In the genomic region with DNA sequence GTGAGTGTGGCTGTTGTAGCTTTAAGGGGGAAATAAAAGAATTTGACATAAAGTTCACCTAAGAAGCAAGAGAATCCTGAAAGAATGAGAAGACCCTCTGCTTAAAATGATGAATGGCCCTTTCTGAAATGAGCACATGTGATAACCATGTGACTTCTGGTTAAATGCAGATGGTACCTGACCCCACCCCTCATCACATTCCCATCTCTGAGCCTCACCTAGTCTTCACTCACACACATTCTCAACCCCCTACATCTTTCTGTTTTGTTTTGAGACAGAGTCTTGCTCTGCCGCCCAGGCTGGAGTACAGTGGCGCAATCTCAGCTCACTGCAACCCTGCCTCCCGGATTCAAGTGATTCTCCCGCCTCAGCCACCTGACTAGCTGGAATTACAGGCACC, we compare ENCODE assay signal across 17 cellular contexts. TPM values are rescaled to one million over a fixed set of nuclear protein-coding genes. Genes with fewer than 3 reads are reported as not detected.
DNase-seq lines count a peak whose midpoint lies in the region; ATAC-seq and TF ChIP-seq lines count a peak whose summit lies in the region.
"Had no signal": no experiment of that assay in that cellular context is flagged by ENCODE, and none has a peak within 500 bp of the region (broad histone marks: within the 10 kb centered on the region; RNA-seq: fewer than 3 reads in every experiment).

No MANE protein-coding gene starts in this region.

- H3K27me3 Mint-ChIP-seq in activated naive CD8-positive, alpha-beta T cell: no peaks in the 10 kb centered on the region
- H3K27me3 Mint-ChIP-seq in activated naive CD8-positive, alpha-beta T cell treated with anti-CD3 and anti-CD28 coated beads, Interleukin-2, amount 50 U/mL, for 24 hours: no peaks in the 10 kb centered on the region
- no peaks in the 10 kb centered on the region for H3K27me3 Mint-ChIP-seq in activated T-helper 17 cell treated with anti-CD3 and anti-CD28 coated beads, Interleukin-2, amount 50 U/mL, for 72 hours
- H3K27me3 Mint-ChIP-seq in stimulated activated naive B cell treated with anti-CD40 and anti-IgM and Interleukin-4, amounts not matched to agents 10 μg/mL and 1 μg/mL and 100 μg/mL, for 72 hours: no peaks in the 10 kb centered on the region

- H3K9me3 Mint-ChIP-seq in activated naive CD8-positive, alpha-beta T cell (ENCODE audit: low read depth): no peaks in the 10 kb centered on the region
- no peaks in the 10 kb centered on the region for H3K9me3 Mint-ChIP-seq in activated naive CD8-positive, alpha-beta T cell treated with anti-CD3 and anti-CD28 coated beads, Interleukin-2, amount 50 U/mL, for 24 hours
- no peaks in the 10 kb centered on the region for H3K9me3 Mint-ChIP-seq in activated T-helper 17 cell treated with anti-CD3 and anti-CD28 coated beads, Interleukin-2, amount 50 U/mL, for 72 hours
- H3K9me3 Mint-ChIP-seq in stimulated activated naive B cell treated with anti-CD40 and anti-IgM and Interleukin-4, amounts not matched to agents 10 μg/mL and 1 μg/mL and 100 μg/mL, for 72 hours: no peaks in the 10 kb centered on the region
- H3K9me3 Mint-ChIP-seq: GM23338 had no signal

- POLR2A ChIA-PET in PC-9 (lab: Charles Lee; ENCODE audit: unreplicated experiment): interaction anchor here (0.7 kb wide), 1 partner anchor 53 kb away, joined by 3 read pairs; no protein-coding TSS in a partner anchor

- H3K9me2 ChIP-seq in PC-9 (ENCODE audit: insufficient read depth): no peaks in the 10 kb centered on the region

- no peak overlapping the region for H3K4me3 Mint-ChIP-seq in activated naive CD8-positive, alpha-beta T cell
- no peak overlapping the region for H3K4me3 Mint-ChIP-seq in activated naive CD8-positive, alpha-beta T cell treated with anti-CD3 and anti-CD28 coated beads, Interleukin-2, amount 50 U/mL, for 24 hours
- no peak overlapping the region for H3K4me3 Mint-ChIP-seq in activated T-helper 17 cell treated with anti-CD3 and anti-CD28 coated beads, Interleukin-2, amount 50 U/mL, for 72 hours
- no peak overlapping the region for H3K4me3 Mint-ChIP-seq in stimulated activated naive B cell treated with anti-CD40 and anti-IgM and Interleukin-4, amounts not matched to agents 10 μg/mL and 1 μg/mL and 100 μg/mL, for 72 hours
- H3K4me3 Mint-ChIP-seq: GM23338 had no signal

- H3K36me3 Mint-ChIP-seq in activated naive CD8-positive, alpha-beta T cell: peaks cover 4% of the 10 kb centered on the region
- H3K36me3 Mint-ChIP-seq in activated naive CD8-positive, alpha-beta T cell treated with anti-CD3 and anti-CD28 coated beads, Interleukin-2, amount 50 U/mL, for 24 hours (ENCODE audit: low read depth): peaks cover 44% of the 10 kb centered on the region
- H3K36me3 Mint-ChIP-seq in activated T-helper 17 cell treated with anti-CD3 and anti-CD28 coated beads, Interleukin-2, amount 50 U/mL, for 72 hours (ENCODE audit: low read depth): peaks cover 92% of the 10 kb centered on the region
- H3K36me3 Mint-ChIP-seq in stimulated activated naive B cell treated with anti-CD40 and anti-IgM and Interleukin-4, amounts not matched to agents 10 μg/mL and 1 μg/mL and 100 μg/mL, for 72 hours: peaks cover 36 to 59% of the 10 kb centered on the region in 2 donors

- CTCF ChIA-PET in PC-9 (lab: Charles Lee): interaction anchor here (0.6 kb wide), 1 partner anchor 127 kb away, joined by 3 read pairs; no protein-coding TSS in a partner anchor

- H3K27me3 ChIP-seq in PC-9 (ENCODE audit: insufficient read depth, low read depth): no peaks in the 10 kb centered on the region

- H2AFZ ChIP-seq in PC-9: no peak overlapping the region
- H2AFZ ChIP-seq: GM23338 had no signal

- no peak overlapping the region for H3K4me3 ChIP-seq in PC-9
- H3K4me3 ChIP-seq: GM23338, K562 had no signal

- peak overlapping the region; percentile 72 for H3K27ac Mint-ChIP-seq in activated naive CD8-positive, alpha-beta T cell
- no peak overlapping the region for H3K27ac Mint-ChIP-seq in activated naive CD8-positive, alpha-beta T cell treated with anti-CD3 and anti-CD28 coated beads, Interleukin-2, amount 50 U/mL, for 24 hours
- H3K27ac Mint-ChIP-seq in activated T-helper 17 cell treated with anti-CD3 and anti-CD28 coated beads, Interleukin-2, amount 50 U/mL, for 72 hours: peak overlapping the region; percentile 79
- H3K27ac Mint-ChIP-seq in stimulated activated naive B cell treated with anti-CD40 and anti-IgM and Interleukin-4, amounts not matched to agents 10 μg/mL and 1 μg/mL and 100 μg/mL, for 72 hours: peak overlapping the region; percentile 15
- H3K27ac Mint-ChIP-seq: GM23338 had no signal

- H3K36me3 ChIP-seq in PC-9 (ENCODE audit: low read depth): no peaks in the 10 kb centered on the region

- intact Hi-C loops in PC-9 (cut with micrococcal nuclease; ENCODE audit: unreplicated experiment): no loop called here

- peaks cover 4% of the 10 kb centered on the region; the same call in 1 of the 2 replicates for H3K4me1 ChIP-seq in PC-9 (replicated peaks; ENCODE audit: insufficient read depth)

- no peak for ATAC-seq in activated naive CD8-positive, alpha-beta T cell treated with anti-CD3 and anti-CD28 coated beads, Interleukin-2, amount 50 U/mL, for 24 hours
- ATAC-seq in GM18519 (IDR thresholded peaks at IDR 0.05; ENCODE audit: low FRiP score, unreplicated experiment): peak; percentile 42
- no peak for ATAC-seq in activated T-helper 17 cell treated with anti-CD3 and anti-CD28 coated beads, Interleukin-2, amount 50 U/mL, for 72 hours (replicated peaks)
- peak in 1 of 2 donors; percentile 24 for ATAC-seq in stimulated activated naive B cell treated with anti-CD40 and anti-IgM and Interleukin-4, amounts not matched to agents 10 μg/mL and 1 μg/mL and 100 μg/mL, for 72 hours (replicated peaks)
- ATAC-seq: GM23338, K562 had no signal

- no peaks in the 10 kb centered on the region for H3K79me2 ChIP-seq in PC-9 (ENCODE audit: low read depth)

- H3F3A ChIP-seq in PC-9 (ENCODE audit: insufficient read depth, low read depth): peaks cover 2% of the 10 kb centered on the region; the same call in 1 of the 2 replicates

- no peaks in the 10 kb centered on the region for H3K9me3 ChIP-seq in PC-9 (ENCODE audit: insufficient read depth, low read depth)

- no peak for DNase-seq in activated naive CD8-positive, alpha-beta T cell treated with anti-CD3 and anti-CD28 coated beads, Interleukin-2, amount 50 U/mL, for 24 hours
- DNase-seq in stimulated activated naive B cell treated with anti-CD40 and anti-IgM and Interleukin-4, amounts not matched to agents 10 μg/mL and 1 μg/mL and 100 μg/mL, for 72 hours: no peak
- DNase-seq in PC-9: no peak
- no peak for DNase-seq in stimulated activated CD4-positive, alpha-beta T cell treated with anti-CD3 and anti-CD28 coated beads, Interleukin-4, amount 100 ng/mL, for 24 hours
- DNase-seq: DMS 273 treated with DMSO at 0.1 percent for 48 hours; DND-41; HCEC 1CT; NCI-H1092 treated with DMSO at 0.1 percent for 48 hours; NCI-H2081; NK-92 treated with Interleukin-12 subunit alpha and Interleukin-12 subunit beta, amount 100 ng/mL, for 24 hours; Right ventricle myocardium superior had no signal

- no TSS peak for BruUV-seq in PC-9 (replicated peaks; lab: Mats Ljungman, UMichigan)

- H3K4me2 ChIP-seq in PC-9: no peak overlapping the region
- H3K4me2 ChIP-seq: GM23338 had no signal

- H3K27ac ChIP-seq in PC-9: no peak overlapping the region
- H3K27ac ChIP-seq: C4-2B had no signal

- H3K4me1 Mint-ChIP-seq in activated naive CD8-positive, alpha-beta T cell (ENCODE audit: low read depth): peaks cover 28% of the 10 kb centered on the region
- peaks cover 47% of the 10 kb centered on the region for H3K4me1 Mint-ChIP-seq in activated naive CD8-positive, alpha-beta T cell treated with anti-CD3 and anti-CD28 coated beads, Interleukin-2, amount 50 U/mL, for 24 hours
- H3K4me1 Mint-ChIP-seq in activated T-helper 17 cell treated with anti-CD3 and anti-CD28 coated beads, Interleukin-2, amount 50 U/mL, for 72 hours: peaks cover 24% of the 10 kb centered on the region
- H3K4me1 Mint-ChIP-seq in stimulated activated naive B cell treated with anti-CD40 and anti-IgM and Interleukin-4, amounts not matched to agents 10 μg/mL and 1 μg/mL and 100 μg/mL, for 72 hours: peaks cover 31 to 45% of the 10 kb centered on the region in 2 donors

- TF ChIP-seq CTCF in PC-9 (conservative IDR thresholded peaks at IDR 0.05): no peak

- H4K20me1 ChIP-seq in PC-9 (ENCODE audit: insufficient read depth): no peaks in the 10 kb centered on the region

RNA-seq across cellular contexts. Expression of gene SEPTIN6, which starts 31.5 kb away (rescaled TPM):
- 100 to 1,000 TPM; 171 to 204 TPM for total RNA-seq in activated T-helper 17 cell treated with anti-CD3 and anti-CD28 coated beads, Interleukin-2, amount 50 U/mL, for 72 hours
- total RNA-seq in PC-9 (2021): 32.8 and 43.7 TPM in 2 replicates

RNA-seq across cellular contexts. Expression of gene NKRF, which starts 55.3 kb away (rescaled TPM):
- 10 to 100 TPM; 15.3 to 19.8 TPM for total RNA-seq in activated T-helper 17 cell treated with anti-CD3 and anti-CD28 coated beads, Interleukin-2, amount 50 U/mL, for 72 hours
- 25.7 TPM in 2 replicates for total RNA-seq in PC-9 (2021)
